ENCODE assay signal across 7 cellular contexts in the genomic region with DNA sequence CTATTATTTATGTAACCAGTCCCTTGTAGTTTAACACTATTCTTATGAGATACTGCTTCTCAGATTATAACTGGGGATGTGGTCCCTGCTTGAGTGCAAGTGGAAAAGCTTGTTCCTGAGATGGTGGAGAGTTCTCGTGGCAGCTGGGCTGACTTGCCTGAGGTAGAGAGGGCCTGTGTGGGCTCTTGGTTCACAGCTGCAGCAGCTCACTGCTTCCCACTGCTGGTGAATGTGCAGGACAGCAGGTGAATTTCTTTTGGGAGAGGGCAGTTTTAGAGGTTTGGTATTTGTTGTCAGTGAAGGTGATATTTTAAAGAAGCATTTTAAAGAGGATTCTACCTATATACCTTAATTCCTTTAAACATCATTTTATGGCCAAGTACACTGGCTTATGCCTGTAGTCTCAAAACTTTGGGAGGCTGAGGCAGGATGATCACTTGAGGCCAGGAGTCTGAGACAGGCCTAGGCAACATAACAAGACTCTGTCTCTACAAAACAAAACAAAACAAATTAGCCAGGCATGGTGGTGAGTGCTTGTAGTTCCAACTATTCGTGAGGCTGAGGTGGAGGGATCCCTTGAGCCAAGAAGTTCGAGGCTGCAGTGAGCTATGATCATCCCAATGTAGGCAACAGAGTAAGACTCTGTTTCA.
DNase-seq lines count a peak whose midpoint lies in the region; ATAC-seq and TF ChIP-seq lines count a peak whose summit lies in the region.

No MANE protein-coding gene starts in this region.

- TF ChIP-seq CTCF in GM12875 (IDR thresholded peaks at IDR 0.05; ENCODE audit: borderline replicate concordance, insufficient read depth, low read depth, low read length) (peak; percentile 99), adrenal gland (IDR thresholded peaks at IDR 0.05) (peak; percentile 97 to 99 (median 98)), right atrium auricular region (IDR thresholded peaks at IDR 0.05) (peak; percentile 91 to 97), sigmoid colon (IDR thresholded peaks at IDR 0.05) (peak; percentile 79 to 97 (median 96))

- H3K4me3 ChIP-seq in GM12875 (ENCODE audit: low read depth, low read length): no peak overlapping the region
- H3K4me3 ChIP-seq in adrenal gland: no peak overlapping the region
- H3K4me3 ChIP-seq in right atrium auricular region: no peak overlapping the region
- H3K4me3 ChIP-seq in sigmoid colon: no peak overlapping the region

- H3K36me3 ChIP-seq in adrenal gland (replicated peaks in 1 of 2) (no peaks in the 10 kb centered on the region), right atrium auricular region (no peaks in the 10 kb centered on the region), sigmoid colon (peaks cover 0 to 6% (median 0%) of the 10 kb centered on the region in 4 donors)

- intact Hi-C loops in adrenal gland (cut with DNase I) (loop anchor here in 1 of 2 donors (5.0 kb wide), 1 partner anchor 171 kb away; a partner anchor contains a TSS), sigmoid colon (cut with DNase I) (loop anchor here (2.0 to 5.0 kb wide), 2 partner anchors 150 to 171 kb away; a partner anchor contains a TSS)

- peak; percentile 37 for DNase-seq in NCI-H1092 (lab: John Stamatoyannopoulos, UW)
- DNase-seq in SW 1271 (lab: John Stamatoyannopoulos, UW): peak; percentile 46 to 66
- peak; percentile 65 to 85 (median 78) for DNase-seq in adrenal gland
- DNase-seq in right atrium auricular region (ENCODE audit: low spot score): peak; percentile 59
- DNase-seq in sigmoid colon: peak; percentile 80

- H3K9me3 ChIP-seq in adrenal gland (replicated peaks in 1 of 3) (no peaks in the 10 kb centered on the region), right atrium auricular region (no peaks in the 10 kb centered on the region), sigmoid colon (no peaks in the 10 kb centered on the region)

- H3K4me1 ChIP-seq in adrenal gland (replicated peaks in 1 of 2) (peaks cover 4 to 15% of the 10 kb centered on the region in 2 donors), right atrium auricular region (peaks cover 0 to 4% of the 10 kb centered on the region in 2 donors), sigmoid colon (peaks cover 0 to 13% (median 5%) of the 10 kb centered on the region in 4 donors)

- peak overlapping the region in 3 of 5 donors; percentile 1 to 54 (median 38) for H3K27ac ChIP-seq in adrenal gland
- no peak overlapping the region for H3K27ac ChIP-seq in right atrium auricular region
- no peak overlapping the region for H3K27ac ChIP-seq in sigmoid colon

- no peaks in the 10 kb centered on the region for H3K27me3 ChIP-seq in adrenal gland
- H3K27me3 ChIP-seq in right atrium auricular region: no peaks in the 10 kb centered on the region
- no peaks in the 10 kb centered on the region for H3K27me3 ChIP-seq in sigmoid colon

- TF ChIP-seq POLR2A in adrenal gland (IDR thresholded peaks at IDR 0.05): no peak
- no peak for TF ChIP-seq POLR2A in sigmoid colon (IDR thresholded peaks at IDR 0.05)

- TF ChIP-seq EP300 in sigmoid colon (IDR thresholded peaks at IDR 0.05): no peak

- 19 to 21% (median 21%) methylated on average over 3 of the region's 3 CpGs for WGBS in adrenal gland, 4 donors
- WGBS in sigmoid colon, 2 donors: 28 to 34% methylated on average over 3 of the region's 3 CpGs

- ATAC-seq in HG02642 (IDR thresholded peaks at IDR 0.05; ENCODE audit: poor library complexity, unreplicated experiment): peak; percentile 92

Comparison
In these comparisons a context has a peak if more than half of its experiments do, and no peak if none do; other contexts are left out.
1. H3K27ac ChIP-seq: peak in adrenal gland (3 of 5); none in right atrium auricular region (0 of 2) and sigmoid colon (0 of 4).
2. Peak in every context shown above with its lines, with median percentiles within 50 percentile points of each other: CTCF ChIP-seq and DNase-seq.